In genomic region chr3:98721776-98722175, GRCh38 we compare ENCODE assay signal across 1 cellular context.
TF ChIP-seq lines count a peak whose summit lies in the region.

No MANE protein-coding gene starts in this region.

TF ChIP-seq in GM23338, 12 proteins besides CTCF, POLR2A, EP300 and RAD21 (continued from another document):
- TF ChIP-seq ZNF462 (CRISPR knock-in tag; IDR thresholded peaks at IDR 0.05), result no peak
- TF ChIP-seq EZH2 (IDR thresholded peaks at IDR 0.05; ENCODE audit: low read depth, unreplicated experiment), result no peak
